ENCODE assay signal across 21 cellular contexts in genomic region chr9:36665387-36665786, GRCh38.
DNase-seq lines count a peak whose midpoint lies in the region; FAIRE-seq and TF ChIP-seq lines count a peak whose summit lies in the region.
"Had no signal": no experiment of that assay in that cellular context is flagged by ENCODE, and none has a peak within 500 bp of the region (broad histone marks: within the 10 kb centered on the region; RNA-seq: fewer than 3 reads in every experiment).

No MANE protein-coding gene starts in this region.

- H3K4me1 ChIP-seq in esophagus muscularis mucosa, result no peaks in the 10 kb centered on the region
- H3K4me1 ChIP-seq: right lobe of liver, suprapubic skin, uterus had no signal

- H3K27me3 ChIP-seq in brain microvascular endothelial cell (replicated peaks), result no peaks in the 10 kb centered on the region
- no peaks in the 10 kb centered on the region for H3K27me3 ChIP-seq in esophagus muscularis mucosa
- H3K27me3 ChIP-seq: right lobe of liver, suprapubic skin, uterus had no signal

- DNase-seq in GM12891 (ENCODE audit: insufficient read length, low spot score) (no peak), M059J (ENCODE audit: low read depth) (peak; percentile 18), brain microvascular endothelial cell (no peak), lung microvascular endothelial cell (ENCODE audit: low read depth in 2 of 2) (peak; percentile 6 to 9), cerebellar cortex (ENCODE audit: low spot score) (no peak), foreskin melanocyte (no peak), HT-29 (ENCODE audit: low spot score) (no peak), esophagus muscularis mucosa (ENCODE audit: extremely low spot score) (no peak)
- DNase-seq: activated CD4-positive, alpha-beta T cell treated with anti-CD3 and anti-CD28 coated beads for 36 hours; activated CD8-positive, alpha-beta memory T cell treated with anti-CD3 and anti-CD28 coated beads for 24 hours; activated effector memory CD4-positive, alpha-beta T cell treated with Interleukin-2 at 50 U/mL for 16 hours; activated naive CD8-positive, alpha-beta T cell treated with anti-CD3 and anti-CD28 coated beads for 36 hours; left cardiac atrium; NCI-H1436 treated with DMSO at 0.1 percent for 48 hours; NCI-H446 treated with DMSO at 0.1 percent for 48 hours; PC-3; posterior cingulate gyrus; right lobe of liver; stimulated activated CD4-positive, alpha-beta T cell treated with anti-CD3 and anti-CD28 coated beads, Interleukin-2, amount 100 ng/mL, for 48 hours; uterus had no signal

- peak; percentile 67 for FAIRE-seq in GM12891 (lab: Jason Lieb, UNC)

- TF ChIP-seq POLR2A in GM12891 (IDR thresholded peaks at IDR 0.05; ENCODE audit: low read depth, low read length) (no peak), esophagus muscularis mucosa (IDR thresholded peaks at IDR 0.05; ENCODE audit: low read depth) (no peak)

- TF ChIP-seq EP300 in esophagus muscularis mucosa (IDR thresholded peaks at IDR 0.05), result no peak

- H3K27ac ChIP-seq in brain microvascular endothelial cell (peak overlapping the region; percentile 88), esophagus muscularis mucosa (replicated peaks in 1 of 4) (no peak overlapping the region)
- H3K27ac ChIP-seq: right lobe of liver, suprapubic skin, uterus had no signal

- H3K36me3 ChIP-seq in brain microvascular endothelial cell (replicated peaks) (peaks cover 3% of the 10 kb centered on the region), esophagus muscularis mucosa (no peaks in the 10 kb centered on the region)
- H3K36me3 ChIP-seq: right lobe of liver, suprapubic skin, uterus had no signal

- H3K9me3 ChIP-seq in esophagus muscularis mucosa, result no peaks in the 10 kb centered on the region
- H3K9me3 ChIP-seq: right lobe of liver, suprapubic skin, uterus had no signal

- in situ Hi-C loops in brain microvascular endothelial cell (cut with HindIII; ENCODE audit: low pct_ligation_motif_present, low sequenced_read_pairs), result no loop called here

- TF ChIP-seq CTCF in brain microvascular endothelial cell (IDR thresholded peaks at IDR 0.05; ENCODE audit: low read depth, low read length, missing control alignments) (no peak), esophagus muscularis mucosa (IDR thresholded peaks at IDR 0.05) (no peak)

- 82% methylated on average over 2 of the region's 2 CpGs for WGBS in esophagus muscularis mucosa

- intact Hi-C loops in esophagus muscularis mucosa (cut with DNase I), result no loop called here

- no peak overlapping the region for H3K4me3 ChIP-seq in brain microvascular endothelial cell (ENCODE audit: low read depth, low read length)
- no peak overlapping the region for H3K4me3 ChIP-seq in esophagus muscularis mucosa
- H3K4me3 ChIP-seq: right lobe of liver, suprapubic skin, uterus had no signal

TF ChIP-seq in GM12891, 5 proteins besides CTCF, POLR2A, EP300 and RAD21:
- TF ChIP-seq PAX5 (IDR thresholded peaks at IDR 0.05; ENCODE audit: insufficient read depth, low read length, severe bottlenecking), result no peak
- TF ChIP-seq SPI1 (IDR thresholded peaks at IDR 0.05; ENCODE audit: low read depth, low read length), result no peak
- TF ChIP-seq TAF1 (IDR thresholded peaks at IDR 0.05; ENCODE audit: low read depth, low read length), result no peak
- TF ChIP-seq POU2F2 (IDR thresholded peaks at IDR 0.05; ENCODE audit: low read depth, low read length), result no peak
- no peak for TF ChIP-seq POLR2AphosphoS5 (IDR thresholded peaks at IDR 0.05; ENCODE audit: low read depth, low read length)

Comparison
In these comparisons a context has a peak if more than half of its experiments do, and no peak if none do; other contexts are left out.
1. DNase-seq: peak in M059J (single experiment) and lung microvascular endothelial cell (2 of 2); none in GM12891 (single experiment), brain microvascular endothelial cell (single experiment), cerebellar cortex (single experiment), foreskin melanocyte (single experiment), HT-29 (single experiment) and esophagus muscularis mucosa (single experiment).